12 cellular contexts compared by ENCODE assay signal in the genomic region with DNA sequence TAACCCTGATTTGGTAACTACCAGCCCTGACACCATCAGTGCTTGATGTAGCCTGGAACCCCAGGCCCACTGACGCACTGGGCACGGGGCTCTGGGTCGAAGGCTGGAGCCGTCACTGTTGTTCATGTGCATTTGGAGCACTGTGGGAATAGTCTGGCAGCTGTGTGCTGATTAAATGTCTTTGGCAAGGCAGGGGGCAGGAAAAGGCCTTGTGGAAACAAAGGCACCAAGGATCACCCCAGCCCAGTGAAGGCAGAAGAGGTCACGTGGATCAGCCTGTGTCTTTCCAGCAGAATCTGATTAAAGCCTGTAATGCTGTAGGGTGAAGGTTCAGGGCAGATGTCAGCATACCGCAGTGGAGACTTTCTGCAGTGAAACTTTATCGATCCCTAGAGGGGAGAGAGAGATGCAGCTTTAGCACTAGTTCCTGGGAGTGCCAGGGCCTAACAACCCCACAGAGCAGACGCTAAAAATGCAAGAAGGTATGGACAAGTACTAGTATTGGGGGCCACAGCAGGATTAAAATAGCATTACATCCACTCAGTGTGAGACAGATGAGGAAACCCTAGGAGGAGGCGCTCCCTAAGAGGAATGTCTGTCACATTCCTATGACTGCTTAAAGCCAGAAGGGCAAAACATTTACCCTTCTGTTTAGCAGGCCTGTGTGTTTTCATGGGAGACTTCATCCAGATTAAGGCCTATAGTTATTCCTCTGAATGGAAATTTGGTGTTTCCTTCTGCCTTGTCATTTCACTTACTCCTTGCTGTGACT.
DNase-seq lines count a peak whose midpoint lies in the region; ATAC-seq and TF ChIP-seq lines count a peak whose summit lies in the region.
"Had no signal": no experiment of that assay in that cellular context is flagged by ENCODE, and none has a peak within 500 bp of the region (broad histone marks: within the 10 kb centered on the region; RNA-seq: fewer than 3 reads in every experiment).

No MANE protein-coding gene starts in this region.

- TF ChIP-seq POLR2A in GM18505 (IDR thresholded peaks at IDR 0.05; ENCODE audit: borderline replicate concordance, extremely low read depth, insufficient read depth, insufficient read length) = no peak

- peak; percentile 6 for DNase-seq in activated CD4-positive, CD25-positive, alpha-beta regulatory T cell treated with anti-CD3 and anti-CD28 coated beads, Interleukin-2, amount 50 U/mL, for 72 hours
- no peak for DNase-seq in activated CD4-positive, CD25-positive, alpha-beta regulatory T cell (lab: John Stamatoyannopoulos, UW)
- DNase-seq in adipocyte (ENCODE audit: low read depth) (peak; percentile 19), inferior parietal cortex (ENCODE audit: extremely low spot score) (peak; percentile 45), putamen (ENCODE audit: low spot score) (peak; percentile 59), NCI-H1694 treated with DMSO at 0.1 percent for 48 hours (lab: John Stamatoyannopoulos, UW) (no peak), SW 1271 (lab: John Stamatoyannopoulos, UW) (no peak)
- DNase-seq: Calu3; foreskin keratinocyte; NK-92 treated with Interleukin-12 subunit alpha and Interleukin-12 subunit beta, amount 100 ng/mL, for 24 hours had no signal

- no peak overlapping the region for H3K4me3 ChIP-seq in adipocyte (ENCODE audit: low read length)
- H3K4me3 ChIP-seq: SJSA1 had no signal

- H3K36me3 ChIP-seq in adipocyte (ENCODE audit: control insufficient read depth, insufficient read depth, low read length, severe bottlenecking) = peaks cover 83% of the 10 kb centered on the region

- H3K4me1 ChIP-seq in adipocyte (ENCODE audit: control insufficient read depth, insufficient read depth, low read length) = peaks cover 20% of the 10 kb centered on the region
- H3K4me1 ChIP-seq: foreskin keratinocyte, SJSA1 had no signal

- H3K9ac ChIP-seq in adipocyte (ENCODE audit: low read length) = peak overlapping the region; percentile 10

- ATAC-seq in GM18505 (IDR thresholded peaks at IDR 0.05; ENCODE audit: unreplicated experiment) = no peak
- ATAC-seq: foreskin keratinocyte had no signal

- H3K27me3 ChIP-seq in adipocyte (replicated peaks; ENCODE audit: control insufficient read depth, insufficient read depth, low read length) = no peaks in the 10 kb centered on the region
- H3K27me3 ChIP-seq: foreskin keratinocyte, SJSA1 had no signal

- H3K9me3 ChIP-seq in adipocyte (ENCODE audit: control insufficient read depth, low read length) = no peaks in the 10 kb centered on the region
- H3K9me3 ChIP-seq: SJSA1 had no signal

Comparison
In these comparisons a context has a peak if more than half of its experiments do, and no peak if none do; other contexts are left out.
1. DNase-seq: peak in activated CD4-positive, CD25-positive, alpha-beta regulatory T cell treated with anti-CD3 and anti-CD28 coated beads, Interleukin-2, amount 50 U/mL, for 72 hours (single experiment), adipocyte (single experiment), inferior parietal cortex (single experiment) and putamen (single experiment); none in activated CD4-positive, CD25-positive, alpha-beta regulatory T cell (0 of 4), NCI-H1694 treated with DMSO at 0.1 percent for 48 hours (single experiment) and SW 1271 (0 of 2).